In the genomic region with DNA sequence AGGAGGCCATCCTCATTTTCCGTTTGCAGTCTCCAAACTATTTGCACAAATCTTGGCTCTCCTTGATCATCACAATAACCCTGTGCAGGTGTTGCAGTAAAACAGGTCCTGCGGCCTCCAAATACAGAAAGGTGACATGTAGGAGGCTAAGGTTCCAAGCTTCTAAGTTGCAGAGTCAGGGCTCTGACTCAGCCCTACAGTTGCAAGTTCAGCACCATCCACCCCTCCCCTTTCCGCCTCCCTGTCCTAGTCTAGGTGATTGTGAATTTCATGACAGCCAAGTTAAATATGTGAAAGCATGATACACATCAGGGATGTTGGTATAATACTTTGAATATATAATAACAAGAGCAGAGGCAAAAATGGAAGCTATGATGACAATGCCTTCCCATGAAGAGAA, we compare ENCODE assay signal across 22 cellular contexts.
"Had no signal": no experiment of that assay in that cellular context is flagged by ENCODE, and none has a peak within 500 bp of the region (broad histone marks: within the 10 kb centered on the region; RNA-seq: fewer than 3 reads in every experiment).

No MANE protein-coding gene starts in this region.

- H3K4me1 Mint-ChIP-seq: IgD-negative memory B cell, T-cell had no signal

- ATAC-seq: K562, T-cell had no signal

- H3K9me2 ChIP-seq: SK-N-SH had no signal

- H3K36me3 ChIP-seq: Peyer's patch had no signal

- FAIRE-seq: K562 had no signal

- H3K4me1 ChIP-seq: Peyer's patch had no signal

- H3K27me3 ChIP-seq: Peyer's patch had no signal

- H3K9me3 ChIP-seq: Peyer's patch, SK-N-SH had no signal

- H3K4me3 Mint-ChIP-seq: IgD-negative memory B cell, T-cell had no signal

- H3K36me3 Mint-ChIP-seq: IgD-negative memory B cell, T-cell had no signal

- H3K27me3 Mint-ChIP-seq: IgD-negative memory B cell had no signal

- H3K9me3 Mint-ChIP-seq: T-cell had no signal

- H3K4me3 ChIP-seq: K562, PC-9, Peyer's patch had no signal

- H3K9ac ChIP-seq: KMS-11, SK-N-SH had no signal

- H2AFZ ChIP-seq: PC-9 had no signal

- H3K27ac ChIP-seq: KMS-11, PC-9, Peyer's patch had no signal

- H3K4me2 ChIP-seq: KMS-11, PC-9, SK-N-SH had no signal

- H3K27ac Mint-ChIP-seq: IgD-negative memory B cell, T-cell had no signal

- DNase-seq: Kasumi-1, NCI-H1092, NCI-H1105 treated with DMSO at 0.1 percent for 48 hours, NCI-H1417 treated with DMSO at 0.1 percent for 48 hours, NCI-H146, NCI-H1694 treated with DMSO at 0.1 percent for 48 hours, NCI-H1930, NCI-H2081, NCI-H2107, NCI-H2227 treated with DMSO at 0.1 percent for 48 hours, NCI-H524, NCI-H526 treated with DMSO at 0.1 percent for 48 hours, NCI-H748 treated with DMSO at 0.1 percent for 48 hours, PC-9, Peyer's patch, SHP77, SK-N-SH, SW 1271, T-cell had no signal
